8 cellular contexts compared by ENCODE assay signal in the genomic region with DNA sequence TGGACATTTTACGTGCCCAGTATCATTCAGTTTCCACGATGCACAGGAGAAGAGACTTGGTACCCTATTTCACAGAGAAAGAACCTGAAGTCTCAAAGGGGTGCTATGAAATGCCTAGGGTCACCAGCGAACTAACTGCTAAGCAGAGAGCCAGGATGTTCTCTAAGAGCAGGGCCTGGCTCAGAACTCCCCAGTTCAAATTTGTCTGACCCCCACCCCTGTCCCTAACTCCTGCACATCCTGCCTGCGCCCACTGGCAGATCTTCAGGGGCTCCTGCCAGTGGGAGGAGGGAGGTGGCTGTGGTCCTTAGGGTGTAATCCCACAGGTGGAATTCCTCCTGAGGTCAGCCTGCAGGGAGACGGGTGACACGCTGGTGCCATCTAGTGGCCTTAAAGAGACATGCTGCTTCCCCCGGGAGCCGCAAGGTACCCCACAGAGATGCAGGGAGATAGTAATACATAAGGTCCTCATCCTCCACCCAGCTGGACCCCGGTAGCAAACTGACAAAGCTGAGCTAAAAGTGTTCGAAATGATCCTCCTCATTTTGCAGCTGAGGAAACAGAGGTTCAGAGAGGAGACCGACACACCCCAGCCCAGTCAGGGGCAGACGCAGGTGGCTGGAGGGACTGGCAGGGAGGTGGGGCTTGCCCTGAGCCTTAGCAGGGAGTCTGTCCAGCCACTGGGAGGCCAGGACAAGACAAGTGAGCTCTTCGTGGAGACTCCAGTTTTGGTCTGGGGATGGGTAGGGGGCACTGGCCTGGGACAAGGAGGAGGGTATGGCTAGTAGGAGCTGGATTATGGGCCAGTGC. TPM values are rescaled to one million over a fixed set of nuclear protein-coding genes. Genes with fewer than 3 reads are reported as not detected.
DNase-seq lines count a peak whose midpoint lies in the region; ATAC-seq, FAIRE-seq and TF ChIP-seq lines count a peak whose summit lies in the region.

No MANE protein-coding gene starts in this region.

- H3K4me3 ChIP-seq in coronary artery = no peak overlapping the region
- H3K4me3 ChIP-seq in HepG2 (replicated peaks in 1 of 3; ENCODE audit: insufficient read depth in 1 of 3, low read depth in 2 of 3, low read length in 3 of 3) = no peak overlapping the region

- H3K4me2 ChIP-seq in HepG2 (ENCODE audit: low read depth, low read length) = no peak overlapping the region

- CTCF ChIA-PET in activated CD4-positive, alpha-beta T cell treated with anti-CD3 and anti-CD28 coated beads for 36 hours (lab: Charles Lee) = interaction anchor here (0.6 to 3.2 kb wide), 19 partner anchors 9 to 634 kb away, joined by 3 to 21 read pairs (median 3); a partner anchor contains a TSS
- CTCF ChIA-PET in HepG2 (lab: Yijun Ruan, JAX; ENCODE audit: low intra/inter-chr PET ratio, low total read pairs) = interaction anchor here (0.7 to 3.0 kb wide), 4 partner anchors 152 to 235 kb away, joined by 3 to 32 read pairs (median 10); no protein-coding TSS in a partner anchor

- H3K27me3 ChIP-seq in HepG2 (ENCODE audit: control insufficient read depth in 1 of 2, insufficient read depth in 2 of 2, low read length in 2 of 2) = peaks cover 0 to 7% of the 10 kb centered on the region in 2 experiments; a peak in 1 of 5 replicates

- H3K9me3 Mint-ChIP-seq in activated CD4-positive, alpha-beta T cell treated with anti-CD3 and anti-CD28 coated beads for 36 hours (ENCODE audit: low read depth) = no peaks in the 10 kb centered on the region

- H3K9ac ChIP-seq in HepG2 (ENCODE audit: insufficient read depth, low read depth, low read length) = no peak overlapping the region

- H3K4me1 ChIP-seq in HepG2 (ENCODE audit: insufficient read depth, low read length) = no peaks in the 10 kb centered on the region

- no peak overlapping the region for H3K27ac ChIP-seq in 22Rv1
- no peak overlapping the region for H3K27ac ChIP-seq in coronary artery
- H3K27ac ChIP-seq in HepG2 (ENCODE audit: extremely low read length, insufficient read depth, low read length) = no peak overlapping the region

- H3K4me3 Mint-ChIP-seq in activated CD4-positive, alpha-beta T cell treated with anti-CD3 and anti-CD28 coated beads for 36 hours = no peak overlapping the region

- in situ Hi-C loops in HepG2 (cut with HindIII; ENCODE audit: extremely low pct_ligation_motif_present, low pct_unique_long_range_greater_than_20kb) = loop anchor here (5.0 kb wide), 1 partner anchor 151 kb away; no protein-coding TSS in a partner anchor

- FAIRE-seq in GM12892 (lab: Jason Lieb, UNC) (no peak), HepG2 (lab: Jason Lieb, UNC) (peak; percentile 71)

- TF ChIP-seq CTCF in 22Rv1 (IDR thresholded peaks at IDR 0.05) = peak; percentile 96
- TF ChIP-seq CTCF in coronary artery (IDR thresholded peaks at IDR 0.05) = peak; percentile 97
- TF ChIP-seq CTCF in HepG2 (CRISPR knock-in tag; IDR thresholded peaks at IDR 0.05) = peak; percentile 92

- H2AFZ ChIP-seq in HepG2 (ENCODE audit: low read length) = no peak overlapping the region

- no peaks in the 10 kb centered on the region for H3K36me3 Mint-ChIP-seq in activated CD4-positive, alpha-beta T cell treated with anti-CD3 and anti-CD28 coated beads for 36 hours (ENCODE audit: low read depth)

- TF ChIP-seq RAD21 in HepG2 (CRISPR knock-in tag; IDR thresholded peaks at IDR 0.05) = peak; percentile 85

- WGBS in HepG2 (ENCODE audit: low lambda C conversion rate) = 27% methylated on average over 5 of the region's 13 CpGs

- peak; percentile 80 for ATAC-seq in activated CD4-positive, alpha-beta T cell treated with anti-CD3 and anti-CD28 coated beads for 36 hours
- ATAC-seq in HepG2 = peak; percentile 87

- no peaks in the 10 kb centered on the region for H4K20me1 ChIP-seq in HepG2 (ENCODE audit: insufficient read depth, low read length)

- H3K9me3 ChIP-seq in HepG2 (ENCODE audit: low read length) = no peaks in the 10 kb centered on the region

- H3K27me3 Mint-ChIP-seq in activated CD4-positive, alpha-beta T cell treated with anti-CD3 and anti-CD28 coated beads for 36 hours = peaks cover 4% of the 10 kb centered on the region

- POLR2A ChIA-PET in activated CD4-positive, alpha-beta T cell treated with anti-CD3 and anti-CD28 coated beads for 36 hours (lab: Charles Lee) = no interaction called here
- POLR2A ChIA-PET in HepG2 (lab: Yijun Ruan, JAX) = no interaction called here

- TF ChIP-seq POLR2A in GM12892 (IDR thresholded peaks at IDR 0.05; ENCODE audit: low read depth, low read length) (no peak), HepG2 (IDR thresholded peaks at IDR 0.05; ENCODE audit: insufficient read depth in 1 of 2, low read depth in 2 of 2, low read length in 2 of 2) (no peak)

- intact Hi-C loops in activated CD4-positive, alpha-beta T cell treated with anti-CD3 and anti-CD28 coated beads for 36 hours (cut with DNase I, micrococcal nuclease) = loop anchor here (1.0 to 2.0 kb wide), 3 partner anchors 152 to 233 kb away; no protein-coding TSS in a partner anchor
- intact Hi-C loops in HepG2 (cut with micrococcal nuclease; ENCODE audit: unreplicated experiment) = loop anchor here (1.0 kb wide), 2 partner anchors 152 to 232 kb away; no protein-coding TSS in a partner anchor

- no peaks in the 10 kb centered on the region for H3K36me3 ChIP-seq in HepG2 (replicated peaks in 1 of 2; ENCODE audit: control insufficient read depth in 1 of 2, insufficient read depth in 2 of 2, low read length in 2 of 2)

- H3K4me1 Mint-ChIP-seq in activated CD4-positive, alpha-beta T cell treated with anti-CD3 and anti-CD28 coated beads for 36 hours = no peaks in the 10 kb centered on the region

- H3K79me2 ChIP-seq in HepG2 (ENCODE audit: insufficient read depth, low read length) = no peaks in the 10 kb centered on the region

- DNase-seq in GM12892 (ENCODE audit: insufficient read length) (peak; percentile 84), NCI-H2227 (lab: John Stamatoyannopoulos, UW; ENCODE audit: unreplicated experiment) (peak; percentile 66), coronary artery (ENCODE audit: low spot score) (no peak), HepG2 (ENCODE audit: low spot score) (peak; percentile 59), putamen (ENCODE audit: low spot score) (no peak)
- DNase-seq in activated CD4-positive, alpha-beta T cell treated with anti-CD3 and anti-CD28 coated beads for 36 hours = peak; percentile 66
- DNase-seq in stimulated activated CD4-positive, alpha-beta T cell treated with anti-CD3 and anti-CD28 coated beads, TNF-alpha, amount 100 ng/mL, for 1 hour (ENCODE audit: low read depth in 3 of 3, low spot score in 1 of 3) = peak; percentile 5 to 29 (median 18)

- no peak overlapping the region for H3K27ac Mint-ChIP-seq in activated CD4-positive, alpha-beta T cell treated with anti-CD3 and anti-CD28 coated beads for 36 hours

- no peak for TF ChIP-seq EP300 in HepG2 (IDR thresholded peaks at IDR 0.05; ENCODE audit: low read depth in 2 of 2, low read length in 2 of 2)
- TF ChIP-seq EP300 in HepG2 (CRISPR knock-in tag; IDR thresholded peaks at IDR 0.05; ENCODE audit: borderline replicate concordance) = no peak

- no TSS peak for BruUV-seq in HepG2 (replicated peaks; lab: Mats Ljungman, UMichigan)

RNA-seq across cellular contexts. Expression of a gene that starts 34.1 kb away (rescaled TPM):
- polyA plus RNA-seq in GM12892 (2012; ENCODE audit: missing spikeins) = not detected
- total RNA-seq in activated CD4-positive, alpha-beta T cell treated with anti-CD3 and anti-CD28 coated beads for 36 hours = not detected
- not detected in 2 replicates for total RNA-seq in HepG2 (2016; rRNA removed; fragmentation: Illumina TruSeq; extraction: Trizol)
- total RNA-seq in HepG2 (2016; cell fraction: cytosol; rRNA removed; fragmentation: Illumina TruSeq; extraction: Trizol; ENCODE audit: low read depth) = not detected in 2 replicates
- not detected in 2 replicates for total RNA-seq in HepG2 (2016; cell fraction: insoluble cytoplasmic fraction; rRNA removed; fragmentation: Illumina TruSeq; extraction: Trizol)
- not detected in 2 replicates for total RNA-seq in HepG2 (2016; cell fraction: membrane; rRNA removed; fragmentation: Illumina TruSeq; extraction: Trizol)
- total RNA-seq in HepG2 (2016; cell fraction: nucleus; rRNA removed; fragmentation: Illumina TruSeq; extraction: Trizol) = not detected in 2 replicates
- polyA plus RNA-seq in HepG2 (2011; rRNA removed) = 0.07 TPM in 2 replicates
- polyA plus RNA-seq in HepG2 (2011; cell fraction: cytosol; rRNA removed) = 0.09 and 0.13 TPM in 2 replicates
- not detected in 2 replicates for polyA plus RNA-seq in HepG2 (2011; cell fraction: nucleus; rRNA removed)
- polyA plus RNA-seq in HepG2 (2012) = not detected in 2 replicates
- polyA plus RNA-seq in HepG2 (2016; cell fraction: cytosol; fragmentation: Illumina TruSeq; extraction: Trizol; ENCODE audit: low read depth) = not detected in 2 replicates
- not detected in 2 replicates for polyA plus RNA-seq in HepG2 (2016; cell fraction: insoluble cytoplasmic fraction; fragmentation: Illumina TruSeq; extraction: Trizol; ENCODE audit: low read depth)
- not detected in 2 replicates for polyA plus RNA-seq in HepG2 (2016; cell fraction: membrane; fragmentation: Illumina TruSeq; extraction: Trizol; ENCODE audit: low read depth)
- polyA plus RNA-seq in HepG2 (2016; cell fraction: nucleus; fragmentation: Illumina TruSeq; extraction: Trizol; ENCODE audit: insufficient read depth, low read depth) = not detected in 2 replicates
- polyA minus RNA-seq in HepG2 (2011; rRNA and poly(A)+ RNA removed; ENCODE audit: low replicate concordance) = 4.6 TPM in 1 of 2 replicates, not detected in the other
- not detected in 2 replicates for polyA minus RNA-seq in HepG2 (2011; cell fraction: cytosol; rRNA and poly(A)+ RNA removed)
- not detected in 2 replicates for polyA minus RNA-seq in HepG2 (2011; cell fraction: nucleus; rRNA and poly(A)+ RNA removed)

RNA-seq across cellular contexts. Expression of a gene that starts 42.4 kb away (rescaled TPM):
- polyA plus RNA-seq in GM12892 (2012; ENCODE audit: missing spikeins) = not detected
- total RNA-seq in activated CD4-positive, alpha-beta T cell treated with anti-CD3 and anti-CD28 coated beads for 36 hours = under 1 TPM; 0.09 TPM
- not detected in 2 replicates for total RNA-seq in HepG2 (2016; rRNA removed; fragmentation: Illumina TruSeq; extraction: Trizol)
- total RNA-seq in HepG2 (2016; cell fraction: cytosol; rRNA removed; fragmentation: Illumina TruSeq; extraction: Trizol; ENCODE audit: low read depth) = not detected in 2 replicates
- not detected in 2 replicates for total RNA-seq in HepG2 (2016; cell fraction: insoluble cytoplasmic fraction; rRNA removed; fragmentation: Illumina TruSeq; extraction: Trizol)
- total RNA-seq in HepG2 (2016; cell fraction: membrane; rRNA removed; fragmentation: Illumina TruSeq; extraction: Trizol) = not detected in 2 replicates
- total RNA-seq in HepG2 (2016; cell fraction: nucleus; rRNA removed; fragmentation: Illumina TruSeq; extraction: Trizol) = not detected in 2 replicates
- not detected in 2 replicates for polyA plus RNA-seq in HepG2 (2011; rRNA removed)
- not detected in 2 replicates for polyA plus RNA-seq in HepG2 (2011; cell fraction: cytosol; rRNA removed)
- not detected in 2 replicates for polyA plus RNA-seq in HepG2 (2011; cell fraction: nucleus; rRNA removed)
- polyA plus RNA-seq in HepG2 (2012) = not detected in 2 replicates
- polyA plus RNA-seq in HepG2 (2016; cell fraction: cytosol; fragmentation: Illumina TruSeq; extraction: Trizol; ENCODE audit: low read depth) = not detected in 2 replicates
- polyA plus RNA-seq in HepG2 (2016; cell fraction: insoluble cytoplasmic fraction; fragmentation: Illumina TruSeq; extraction: Trizol; ENCODE audit: low read depth) = not detected in 2 replicates
- not detected in 2 replicates for polyA plus RNA-seq in HepG2 (2016; cell fraction: membrane; fragmentation: Illumina TruSeq; extraction: Trizol; ENCODE audit: low read depth)
- polyA plus RNA-seq in HepG2 (2016; cell fraction: nucleus; fragmentation: Illumina TruSeq; extraction: Trizol; ENCODE audit: insufficient read depth, low read depth) = not detected in 2 replicates
- polyA minus RNA-seq in HepG2 (2011; rRNA and poly(A)+ RNA removed; ENCODE audit: low replicate concordance) = 0.14 TPM in 1 of 2 replicates, not detected in the other
- polyA minus RNA-seq in HepG2 (2011; cell fraction: cytosol; rRNA and poly(A)+ RNA removed) = not detected in 2 replicates
- polyA minus RNA-seq in HepG2 (2011; cell fraction: nucleus; rRNA and poly(A)+ RNA removed) = not detected in 2 replicates

Comparison
In these comparisons a context has a peak if more than half of its experiments do, and no peak if none do; other contexts are left out.
1. DNase-seq: peak in GM12892 (single experiment), NCI-H2227 (single experiment), activated CD4-positive, alpha-beta T cell treated with anti-CD3 and anti-CD28 coated beads for 36 hours (single experiment), HepG2 (single experiment) and stimulated activated CD4-positive, alpha-beta T cell treated with anti-CD3 and anti-CD28 coated beads, TNF-alpha, amount 100 ng/mL, for 1 hour (3 of 3); none in coronary artery (single experiment) and putamen (single experiment).
2. Peak in every context shown above with its lines, with median percentiles within 50 percentile points of each other: CTCF ChIP-seq.